8 cellular contexts compared by ENCODE assay signal in the genomic region with DNA sequence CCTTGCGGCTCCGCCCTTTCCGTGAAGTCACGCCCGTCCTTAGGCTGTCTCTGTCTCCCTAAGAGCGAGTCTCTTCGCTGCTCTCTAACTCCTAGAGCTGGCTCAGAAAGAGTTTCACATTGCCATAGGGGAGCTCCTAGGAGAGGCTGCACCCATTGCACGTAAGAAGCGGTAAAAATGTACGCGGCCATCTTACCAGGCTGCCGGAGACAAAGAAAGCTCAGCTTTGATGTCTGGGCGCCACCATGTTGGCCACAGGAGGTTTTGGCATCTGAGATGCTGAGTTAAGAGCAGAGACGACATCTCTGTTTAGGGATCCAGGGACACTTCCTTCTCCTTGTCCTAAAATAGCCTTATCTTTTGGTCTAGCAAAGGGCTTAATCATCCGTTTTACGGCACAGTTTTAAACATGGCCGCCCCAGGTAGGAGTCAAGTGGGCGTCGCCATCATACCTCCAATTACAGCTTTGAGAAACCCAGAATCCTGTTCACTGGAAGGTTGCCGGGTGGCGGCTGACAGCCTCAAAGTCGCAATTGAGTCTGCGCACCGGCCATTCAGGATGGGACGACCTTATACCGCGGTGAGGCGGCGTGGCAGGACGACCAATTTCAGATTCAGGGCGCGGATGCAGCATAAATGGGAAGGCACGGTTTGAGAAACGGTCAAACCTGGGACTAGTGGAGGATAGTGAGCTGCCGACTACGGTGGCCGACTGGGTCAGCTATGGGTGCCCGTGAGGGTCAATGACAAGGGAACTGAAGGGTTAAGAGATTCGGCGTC. TPM values are rescaled to one million over a fixed set of nuclear protein-coding genes. Genes with fewer than 3 reads are reported as not detected.
DNase-seq lines count a peak whose midpoint lies in the region; ATAC-seq and TF ChIP-seq lines count a peak whose summit lies in the region.

A gene (plus strand): TSS at position 553 of the 780 bp plus-strand sequence. CDS start 16,501 bp downstream, outside the sequence.

- no peak for TF ChIP-seq POLR2A in right lobe of liver (IDR thresholded peaks at IDR 0.05)

- peak within 1 kb of the TSS; percentile 73 to 95 for H3K9ac ChIP-seq in duodenal mucosa (ENCODE audit: low read depth in 1 of 2, low read length in 2 of 2)

- H3K4me1 ChIP-seq in ACC112 (ENCODE audit: control insufficient read depth, insufficient read depth, low read length, unreplicated experiment) (no peaks in the 10 kb centered on the region), duodenal mucosa (ENCODE audit: control insufficient read depth in 1 of 2, insufficient read depth in 2 of 2, low read length in 2 of 2) (peaks cover 0 to 16% of the 10 kb centered on the region in 2 donors), right lobe of liver (no peaks in the 10 kb centered on the region)

- H3K27me3 ChIP-seq in ACC112 (ENCODE audit: insufficient read depth, low read length): no peaks in the 10 kb centered on the region
- no peaks in the 10 kb centered on the region for H3K27me3 ChIP-seq in duodenal mucosa (ENCODE audit: control insufficient read depth in 1 of 2, insufficient read depth in 2 of 2, low read length in 2 of 2)
- no peaks in the 10 kb centered on the region for H3K27me3 ChIP-seq in right lobe of liver

- ATAC-seq in GM19455 (IDR thresholded peaks at IDR 0.05; ENCODE audit: unreplicated experiment) (peak; percentile 74), right lobe of liver (peak; percentile 68 to 74 (median 70)), GM18520 (IDR thresholded peaks at IDR 0.05; ENCODE audit: unreplicated experiment) (no peak)

- H3K79me2 ChIP-seq in ACC112 (ENCODE audit: control insufficient read depth, insufficient read depth, low read length, unreplicated experiment): peaks cover 10% of the 10 kb centered on the region

- H3K9me3 ChIP-seq in duodenal mucosa (ENCODE audit: control insufficient read depth in 1 of 2, low read length in 2 of 2) (peaks cover 18 to 25% of the 10 kb centered on the region in 2 donors), right lobe of liver (peaks cover 0 to 4% (median 0%) of the 10 kb centered on the region in 4 donors)

- H3K27ac ChIP-seq in ACC112 (ENCODE audit: low read depth, low read length) (peak within 1 kb of the TSS; percentile 75), duodenal mucosa (ENCODE audit: low read depth, low read length) (peak within 1 kb of the TSS; percentile 86), right lobe of liver (peak within 1 kb of the TSS; percentile 40 to 70 (median 51))

- 2% methylated on average over 39 of the region's 40 CpGs for WGBS in right lobe of liver (ENCODE audit: insufficient coverage, low coverage, low lambda C conversion rate, missing lambda C conversion rate)

- H3K36me3 ChIP-seq in ACC112 (ENCODE audit: insufficient read depth, low read length): peaks cover 8% of the 10 kb centered on the region; the same call in 1 of the 2 replicates
- no peaks in the 10 kb centered on the region for H3K36me3 ChIP-seq in duodenal mucosa (ENCODE audit: control insufficient read depth in 1 of 2, insufficient read depth in 2 of 2, low read length in 2 of 2)
- no peaks in the 10 kb centered on the region for H3K36me3 ChIP-seq in right lobe of liver

- intact Hi-C loops in right lobe of liver (cut with DNase I): no loop called here

- peak within 1 kb of the TSS; percentile 85 for H3K4me3 ChIP-seq in ACC112 (ENCODE audit: low read depth, low read length)
- peak within 1 kb of the TSS; percentile 92 to 95 for H3K4me3 ChIP-seq in duodenal mucosa (ENCODE audit: low read depth in 1 of 2, low read length in 2 of 2)
- H3K4me3 ChIP-seq in right lobe of liver: peak within 1 kb of the TSS; percentile 51 to 56 (median 56)

- TF ChIP-seq CTCF in right lobe of liver (IDR thresholded peaks at IDR 0.05): no peak

- H2AFZ ChIP-seq in ACC112 (ENCODE audit: low read length, unreplicated experiment): peak within 1 kb of the TSS; percentile 60

- DNase-seq in NCI-H2107 treated with DMSO at 0.1 percent for 48 hours (lab: John Stamatoyannopoulos, UW; ENCODE audit: unreplicated experiment) (peak; percentile 87), right lobe of liver (peak; percentile 43 to 59 (median 43))
- peak; percentile 77 for DNase-seq in activated CD4-positive, alpha-beta T cell treated with anti-CD3 and anti-CD28 coated beads, Interleukin-2, amount 50 U/mL, for 1 hour
- DNase-seq in stimulated activated CD4-positive, alpha-beta T cell treated with anti-CD3 and anti-CD28 coated beads, Interleukin-2, amount 100 ng/mL, for 4 hours (ENCODE audit: low read depth): peak; percentile 69

RNA-seq across cellular contexts. Expression of the gene that starts here (rescaled TPM):
- total RNA-seq in right lobe of liver: under 1 TPM; 0.18 to 0.80 (median 0.36) TPM

Comparison
In these comparisons a context has a peak if more than half of its experiments do, and no peak if none do; other contexts are left out.
1. Peak in DNase-seq, ATAC-seq, H3K4me3 ChIP-seq and H3K27ac ChIP-seq in right lobe of liver; RNA of the gene not detected or under 1 TPM.